ENCODE assay signal across 10 cellular contexts in the genomic region with DNA sequence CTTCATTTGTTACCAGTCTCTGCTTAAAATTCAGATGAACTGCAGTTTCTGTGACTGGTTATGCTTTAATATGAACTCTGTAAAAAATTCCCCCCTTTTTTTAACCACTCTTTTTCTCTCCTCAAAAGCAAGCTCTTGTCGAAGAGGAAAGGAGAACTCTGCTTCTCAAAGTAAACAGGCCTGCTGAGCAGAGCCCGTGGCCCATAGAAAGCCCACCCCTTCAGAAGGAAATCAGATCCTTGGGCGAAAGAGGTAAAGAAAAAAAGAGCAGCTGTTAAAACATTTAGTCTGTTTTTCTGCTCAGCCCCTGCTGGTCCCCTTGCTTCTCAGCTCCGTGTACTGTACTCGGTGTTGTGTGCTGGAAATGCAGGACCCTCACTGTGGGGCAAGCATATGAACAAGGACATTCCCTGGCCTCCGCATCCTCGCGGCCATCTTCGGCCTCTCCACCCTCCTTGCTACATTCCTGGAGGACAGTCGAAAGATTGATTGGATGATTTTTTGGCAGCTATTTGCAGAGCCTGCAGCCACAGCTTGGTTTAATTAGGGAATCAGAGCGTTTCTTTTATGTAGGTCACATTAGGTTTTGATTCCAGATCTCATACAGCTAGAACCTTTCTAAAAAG.
DNase-seq lines count a peak whose midpoint lies in the region; ATAC-seq and TF ChIP-seq lines count a peak whose summit lies in the region.
"Had no signal": no experiment of that assay in that cellular context is flagged by ENCODE, and none has a peak within 500 bp of the region (broad histone marks: within the 10 kb centered on the region; RNA-seq: fewer than 3 reads in every experiment).

No MANE protein-coding gene starts in this region.

- no peak overlapping the region for H2AK5ac ChIP-seq in H9 (ENCODE audit: insufficient read length, low read length)

- H3K4me1 Mint-ChIP-seq in H9: peaks cover 16 to 30% of the 10 kb centered on the region in 2 experiments

- H4K5ac ChIP-seq in H9 (ENCODE audit: insufficient read length, low read depth, low read length): no peak overlapping the region

- H3K9ac ChIP-seq in H9 (ENCODE audit: extremely low read depth, insufficient read length, low read length): no peak overlapping the region
- H3K9ac ChIP-seq in SK-N-SH: no peak overlapping the region

- no peak overlapping the region for H3T11ph ChIP-seq in H9 (ENCODE audit: low read length)

- POLR2A ChIA-PET in SK-N-SH (lab: Yijun Ruan, JAX): no interaction called here

- H3K4me3 ChIP-seq in SK-N-SH (ENCODE audit: low read depth in 2 of 2, low read length in 1 of 2): no peak overlapping the region; a peak in 1 of 4 replicates
- H3K4me3 ChIP-seq in left ventricle myocardium inferior: peak overlapping the region; percentile 21

- no peak overlapping the region for H2BK12ac ChIP-seq in H9 (ENCODE audit: insufficient read length, low read depth, low read length)

- H2AFZ ChIP-seq in H9 (ENCODE audit: low read length): peak overlapping the region; percentile 99
- peak overlapping the region; percentile 49 for H2AFZ ChIP-seq in SK-N-SH (ENCODE audit: low read depth)

- H3K27ac ChIP-seq in H9 (ENCODE audit: insufficient read length, low read depth, low read length) (no peak overlapping the region), SK-N-SH (ENCODE audit: low read depth in 2 of 2, low read length in 1 of 2) (peak overlapping the region in 1 of 2 experiments; percentile 92; a peak in 3 of 4 replicates), left ventricle myocardium inferior (replicated peaks) (no peak overlapping the region)

- no peak overlapping the region for H2BK20ac ChIP-seq in H9 (ENCODE audit: low read depth, low read length, poor library complexity, severe bottlenecking)

- DNase-seq in H9 (peak; percentile 44), SK-N-SH (peak; percentile 51), left ventricle myocardium inferior (no peak), smooth muscle cell of the brain vasculature (ENCODE audit: low read depth, low spot score) (peak; percentile 94), iPS-NIHi7 (ENCODE audit: extremely low spot score) (no peak), cortex of kidney (lab: John Stamatoyannopoulos, UW) (no peak)
- DNase-seq: activated CD4-positive, alpha-beta T cell treated with anti-CD3 and anti-CD28 coated beads for 48 hours; amygdala had no signal

- no peaks in the 10 kb centered on the region for H3K27me3 ChIP-seq in H9 (ENCODE audit: insufficient read depth, low read length)
- no peaks in the 10 kb centered on the region for H3K27me3 ChIP-seq in SK-N-SH (ENCODE audit: insufficient read depth)
- peaks cover 4% of the 10 kb centered on the region for H3K27me3 ChIP-seq in left ventricle myocardium inferior (ENCODE audit: low read depth)

- TF ChIP-seq CTCF in H9 (conservative IDR thresholded peaks at IDR 0.05): no peak
- TF ChIP-seq CTCF in SK-N-SH (IDR thresholded peaks at IDR 0.05): no peak
- no peak for TF ChIP-seq CTCF in left ventricle myocardium inferior (IDR thresholded peaks at IDR 0.05; ENCODE audit: borderline replicate concordance)

- no peaks in the 10 kb centered on the region for H4K20me1 ChIP-seq in H9 (ENCODE audit: control insufficient read depth, insufficient read depth, insufficient read length)
- H4K20me1 ChIP-seq in SK-N-SH (ENCODE audit: insufficient read depth): no peaks in the 10 kb centered on the region

- TF ChIP-seq EP300 in SK-N-SH (IDR thresholded peaks at IDR 0.05; ENCODE audit: borderline replicate concordance in 1 of 2, low read depth in 1 of 2, low read length in 1 of 2): peak; percentile 49 to 71; a peak in 3 of 4 replicates

- no peaks in the 10 kb centered on the region for H3K23me2 ChIP-seq in H9 (ENCODE audit: insufficient read length, low read depth, low read length, poor library complexity, severe bottlenecking)

- no peak overlapping the region for H2BK5ac ChIP-seq in H9 (ENCODE audit: insufficient read length, low read length)

- WGBS in H9 (ENCODE audit: extremely low coverage, insufficient read length, low lambda C conversion rate): no CpG with 5 or more reads among the region's 11 CpGs
- 29% methylated on average over 11 of the region's 11 CpGs for WGBS in SK-N-SH (ENCODE audit: low lambda C conversion rate)

- H3K36me3 ChIP-seq in SK-N-SH (replicated peaks in 1 of 2; ENCODE audit: control insufficient read depth in 1 of 2, insufficient read depth in 2 of 2, low read length in 1 of 2) (no peaks in the 10 kb centered on the region), left ventricle myocardium inferior (no peaks in the 10 kb centered on the region)

- H3K23ac ChIP-seq in H9 (ENCODE audit: insufficient read length, low read depth, low read length): no peak overlapping the region

- H3K4me2 ChIP-seq in H9 (ENCODE audit: insufficient read depth, insufficient read length, low read length) (no peak overlapping the region), SK-N-SH (peak overlapping the region; percentile 18; the same call in 1 of the 2 replicates)

- H3K9me2 ChIP-seq in SK-N-SH: no peaks in the 10 kb centered on the region

- H4K8ac ChIP-seq in H9 (replicated peaks; ENCODE audit: insufficient read length, low read depth, low read length): no peak overlapping the region

- no peaks in the 10 kb centered on the region for H3K36me3 Mint-ChIP-seq in H9 (ENCODE audit: insufficient read depth in 1 of 3, low read depth in 3 of 3)

- H3K14ac ChIP-seq in H9 (ENCODE audit: insufficient read depth, low read length): peak overlapping the region; percentile 31; the same call in 1 of the 2 replicates

- H3K4ac ChIP-seq in H9 (ENCODE audit: low read depth, low read length): no peak overlapping the region

- H3K27ac Mint-ChIP-seq in H9: peak overlapping the region; percentile 73 to 75 (median 74); a peak in 6 of 7 replicates

- TF ChIP-seq RAD21 in SK-N-SH (IDR thresholded peaks at IDR 0.05; ENCODE audit: low read length): peak; percentile 25; the same call in 1 of the 2 replicates

- no peaks in the 10 kb centered on the region for H3K9me3 Mint-ChIP-seq in H9

- intact Hi-C loops in left ventricle myocardium inferior (cut with micrococcal nuclease): loop anchor here (10.0 kb wide), 1 partner anchor 540 kb away; no protein-coding TSS in a partner anchor

- H3F3A ChIP-seq in SK-N-SH (replicated peaks; ENCODE audit: insufficient read depth): no peaks in the 10 kb centered on the region

- no peaks in the 10 kb centered on the region; the same call in 1 of the 2 replicates for H3K4me1 ChIP-seq in H9 (ENCODE audit: insufficient read depth, low read length)
- peaks cover 12 to 15% of the 10 kb centered on the region in 2 experiments; a peak in 3 of 4 replicates for H3K4me1 ChIP-seq in SK-N-SH (ENCODE audit: control insufficient read depth in 1 of 2, insufficient read depth in 2 of 2, low read depth in 1 of 2, low read length in 1 of 2)
- H3K4me1 ChIP-seq in left ventricle myocardium inferior: no peaks in the 10 kb centered on the region

- H2BK15ac ChIP-seq in H9 (ENCODE audit: low read depth, low read length): no peak overlapping the region

- no peaks in the 10 kb centered on the region for H3K79me1 ChIP-seq in H9 (ENCODE audit: insufficient read depth, low read depth, low read length, poor library complexity, severe bottlenecking)

- ATAC-seq in HG03521 (IDR thresholded peaks at IDR 0.05; ENCODE audit: unreplicated experiment): no peak
- ATAC-seq in HG03439 (IDR thresholded peaks at IDR 0.05; ENCODE audit: unreplicated experiment): no peak

- no peak overlapping the region for H2BK120ac ChIP-seq in H9 (ENCODE audit: low read depth, low read length, poor library complexity, severe bottlenecking)

- H3K79me2 ChIP-seq in H9 (ENCODE audit: insufficient read depth, low read length): no peaks in the 10 kb centered on the region
- no peaks in the 10 kb centered on the region for H3K79me2 ChIP-seq in SK-N-SH (ENCODE audit: insufficient read depth)

- CTCF ChIA-PET in SK-N-SH (lab: Yijun Ruan, JAX): interaction anchor here (0.9 to 1.3 kb wide), 5 partner anchors 9 to 545 kb away, joined by 3 to 6 read pairs (median 4); no protein-coding TSS in a partner anchor

- no peak overlapping the region for H3K56ac ChIP-seq in H9 (ENCODE audit: insufficient read length, low read depth, low read length)

- H3K18ac ChIP-seq in H9 (ENCODE audit: insufficient read length, low read depth, low read length): peak overlapping the region; percentile 45

- no peak overlapping the region for H3K4me3 Mint-ChIP-seq in H9

- H3K9me3 ChIP-seq in H9 (ENCODE audit: control insufficient read depth, low read depth, low read length) (no peaks in the 10 kb centered on the region), SK-N-SH (no peaks in the 10 kb centered on the region), left ventricle myocardium inferior (replicated peaks) (no peaks in the 10 kb centered on the region)

- H3K27me3 Mint-ChIP-seq in H9 (ENCODE audit: low read depth): no peaks in the 10 kb centered on the region

- no peak overlapping the region for H4K91ac ChIP-seq in H9 (ENCODE audit: insufficient read length, low read depth, low read length)

TF ChIP-seq in SK-N-SH, 30 proteins besides CTCF, POLR2A, EP300 and RAD21 (continues in another document):
- TF ChIP-seq TCF12 (IDR thresholded peaks at IDR 0.05) (peak; percentile 96), GABPA (IDR thresholded peaks at IDR 0.05; ENCODE audit: low read depth) (no peak), NRF1 (IDR thresholded peaks at IDR 0.05; ENCODE audit: low read depth, low read length) (no peak), RXRA (IDR thresholded peaks at IDR 0.05; ENCODE audit: borderline replicate concordance, low read depth) (0 out of 2 replicates have a peak, but pooled peaks have one; percentile 34), FOXM1 (IDR thresholded peaks at IDR 0.05; ENCODE audit: low read depth) (no peak), ELF1 (IDR thresholded peaks at IDR 0.05) (no peak), PBX3 (IDR thresholded peaks at IDR 0.05) (peak; percentile 94)
- TF ChIP-seq, protein P1, sequence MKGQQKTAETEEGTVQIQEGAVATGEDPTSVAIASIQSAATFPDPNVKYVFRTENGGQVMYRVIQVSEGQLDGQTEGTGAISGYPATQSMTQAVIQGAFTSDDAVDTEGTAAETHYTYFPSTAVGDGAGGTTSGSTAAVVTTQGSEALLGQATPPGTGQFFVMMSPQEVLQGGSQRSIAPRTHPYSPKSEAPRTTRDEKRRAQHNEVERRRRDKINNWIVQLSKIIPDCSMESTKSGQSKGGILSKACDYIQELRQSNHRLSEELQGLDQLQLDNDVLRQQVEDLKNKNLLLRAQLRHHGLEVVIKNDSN (IDR thresholded peaks at IDR 0.05; ENCODE audit: borderline replicate concordance, low read depth): no peak

Comparison
In these comparisons a context has a peak if more than half of its experiments do, and no peak if none do; other contexts are left out.
1. DNase-seq: peak in H9 (single experiment), SK-N-SH (single experiment) and smooth muscle cell of the brain vasculature (single experiment); none in left ventricle myocardium inferior (single experiment), iPS-NIHi7 (single experiment) and cortex of kidney (single experiment).